ENCODE assay signal across 14 cellular contexts in the genomic region with DNA sequence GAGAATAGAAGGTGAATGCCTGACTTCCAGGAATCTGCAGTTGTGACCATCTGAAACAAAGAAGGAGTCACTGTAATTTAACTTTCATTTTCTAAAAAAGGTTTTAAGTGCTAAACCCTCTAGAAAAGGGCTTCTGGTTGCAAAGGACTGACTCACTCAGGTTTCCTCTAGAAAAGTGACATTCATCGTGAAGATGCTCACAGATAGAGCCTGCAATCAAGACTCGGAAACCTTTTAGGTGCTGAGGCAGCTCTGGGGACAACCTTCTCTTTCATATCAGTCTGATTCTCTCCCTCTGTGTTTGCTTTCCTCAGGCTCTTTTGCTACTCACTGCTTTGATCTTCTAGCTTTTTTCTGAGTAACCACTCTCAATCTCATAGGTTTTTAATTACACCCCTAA.
"Had no signal": no experiment of that assay in that cellular context is flagged by ENCODE, and none has a peak within 500 bp of the region (broad histone marks: within the 10 kb centered on the region; RNA-seq: fewer than 3 reads in every experiment).

No MANE protein-coding gene starts in this region.

- H3K36me3 ChIP-seq: gastroesophageal sphincter, ovary, suprapubic skin had no signal

- H3K36me3 Mint-ChIP-seq: stimulated activated naive B cell treated with anti-CD40 and anti-IgM and Interleukin-4, amounts not matched to agents 10 μg/mL and 1 μg/mL and 100 μg/mL, for 72 hours had no signal

- H3K27me3 Mint-ChIP-seq: brain, type B pancreatic cell had no signal

- H3K4me3 Mint-ChIP-seq: brain; central memory CD8-positive, alpha-beta T cell; effector memory CD8-positive, alpha-beta T cell; stimulated activated naive B cell treated with anti-CD40 and anti-IgM and Interleukin-4, amounts not matched to agents 10 μg/mL and 1 μg/mL and 100 μg/mL, for 72 hours; type B pancreatic cell had no signal

- H3K27ac ChIP-seq: epithelial cell of prostate, gastroesophageal sphincter, ovary, suprapubic skin had no signal

- H3K4me3 ChIP-seq: gastroesophageal sphincter, ovary, suprapubic skin had no signal

- H3K27ac Mint-ChIP-seq: activated T-helper 2 cell treated with anti-CD3 and anti-CD28 coated beads, Interferon-gamma antibody, Interleukin-2, Interleukin-4, amounts not matched to agents 10 μg/mL and 5 μg/mL and 100 μg/mL, durations not matched to agents 14 hours and 24 hours and 36 hours; brain; effector memory CD8-positive, alpha-beta T cell; stimulated activated naive B cell treated with anti-CD40 and anti-IgM and Interleukin-4, amounts not matched to agents 10 μg/mL and 1 μg/mL and 100 μg/mL, for 72 hours; type B pancreatic cell had no signal

- H3K9me3 Mint-ChIP-seq: activated T-helper 2 cell treated with anti-CD3 and anti-CD28 coated beads, Interferon-gamma antibody, Interleukin-2, Interleukin-4, amounts not matched to agents 10 μg/mL and 5 μg/mL and 100 μg/mL, durations not matched to agents 14 hours and 24 hours and 36 hours; brain; central memory CD8-positive, alpha-beta T cell; effector memory CD8-positive, alpha-beta T cell; stimulated activated naive B cell treated with anti-CD40 and anti-IgM and Interleukin-4, amounts not matched to agents 10 μg/mL and 1 μg/mL and 100 μg/mL, for 72 hours; type B pancreatic cell had no signal

- H3K27me3 ChIP-seq: gastroesophageal sphincter, ovary, suprapubic skin had no signal

- DNase-seq: amygdala; effector memory CD8-positive, alpha-beta T cell; left ventricle myocardium superior; mesenchymal stem cell; ovary; stimulated activated naive B cell treated with anti-CD40 and anti-IgM and Interleukin-4, amounts not matched to agents 10 μg/mL and 1 μg/mL and 100 μg/mL, for 72 hours; T-helper 9 cell had no signal

- ATAC-seq: effector memory CD8-positive, alpha-beta T cell; gastroesophageal sphincter; left ventricle myocardium superior; stimulated activated naive B cell treated with anti-CD40 and anti-IgM and Interleukin-4, amounts not matched to agents 10 μg/mL and 1 μg/mL and 100 μg/mL, for 72 hours had no signal

- H3K9me3 ChIP-seq: gastroesophageal sphincter, ovary, suprapubic skin had no signal
